Comparison of ENCODE assay signal across 28 cellular contexts in the genomic region with DNA sequence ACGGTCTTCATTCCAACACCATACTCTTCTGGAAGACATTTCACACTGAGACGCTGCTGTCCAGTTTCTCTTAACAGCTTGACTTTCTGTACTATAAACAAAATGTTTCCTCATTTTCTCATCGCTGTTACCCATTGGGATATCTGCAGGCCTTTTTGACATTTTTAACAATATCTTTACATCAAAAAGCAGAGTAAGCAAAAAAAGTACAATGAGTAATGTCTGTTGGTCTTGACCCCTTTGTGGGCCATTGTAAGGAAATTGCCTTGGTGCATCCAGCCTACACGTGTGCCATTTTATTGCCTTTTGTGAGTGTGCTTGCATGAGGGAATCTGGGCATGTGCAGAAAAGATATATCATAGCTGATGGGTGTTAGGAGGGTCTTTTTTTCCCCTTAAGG.
"Had no signal": no experiment of that assay in that cellular context is flagged by ENCODE, and none has a peak within 500 bp of the region (broad histone marks: within the 10 kb centered on the region; RNA-seq: fewer than 3 reads in every experiment).

No MANE protein-coding gene starts in this region.

- H3K9me3 ChIP-seq: colonic mucosa, esophagus muscularis mucosa, esophagus squamous epithelium, gastrocnemius medialis, gastroesophageal sphincter had no signal

- H3K4me3 ChIP-seq: colonic mucosa, coronary artery, dorsolateral prefrontal cortex, esophagus muscularis mucosa, esophagus squamous epithelium, gastrocnemius medialis, gastroesophageal sphincter, heart left ventricle, heart right ventricle had no signal

- H3K27ac ChIP-seq: colonic mucosa, coronary artery, dorsolateral prefrontal cortex, epithelial cell of prostate, esophagus muscularis mucosa, esophagus squamous epithelium, foreskin keratinocyte, gastrocnemius medialis, gastroesophageal sphincter, heart left ventricle, heart right ventricle had no signal

- H3K36me3 ChIP-seq: colonic mucosa, esophagus muscularis mucosa, esophagus squamous epithelium, gastrocnemius medialis, gastroesophageal sphincter, heart left ventricle, heart right ventricle had no signal

- H3K4me1 ChIP-seq: colonic mucosa, esophagus muscularis mucosa, esophagus squamous epithelium, foreskin keratinocyte, gastrocnemius medialis, gastroesophageal sphincter, heart left ventricle, heart right ventricle had no signal

- FAIRE-seq: colon, endometrium, endothelial cell of umbilical vein, frontal cortex had no signal

- DNase-seq: colonic mucosa; cortex of kidney; dermis blood vessel endothelial cell; dorsolateral prefrontal cortex; effector CD4-positive, alpha-beta T cell; effector CD8-positive, alpha-beta T cell; effector memory CD4-positive, alpha-beta T cell; effector memory CD8-positive, alpha-beta T cell; endodermal cell; erythroblast; esophagus squamous epithelium; foreskin fibroblast; foreskin keratinocyte; foreskin melanocyte; gastrocnemius medialis; glutamatergic neuron; head of caudate nucleus; heart left ventricle; heart right ventricle had no signal

- H3K27me3 ChIP-seq: colonic mucosa, dorsolateral prefrontal cortex, esophagus muscularis mucosa, esophagus squamous epithelium, foreskin keratinocyte, gastrocnemius medialis, gastroesophageal sphincter, heart left ventricle, heart right ventricle had no signal

- ATAC-seq: effector memory CD8-positive, alpha-beta T cell; esophagus mucosa; foreskin keratinocyte; gastrocnemius medialis; gastroesophageal sphincter; heart left ventricle; heart right ventricle had no signal
